Comparison of ENCODE assay signal across 16 cellular contexts in the genomic region with DNA sequence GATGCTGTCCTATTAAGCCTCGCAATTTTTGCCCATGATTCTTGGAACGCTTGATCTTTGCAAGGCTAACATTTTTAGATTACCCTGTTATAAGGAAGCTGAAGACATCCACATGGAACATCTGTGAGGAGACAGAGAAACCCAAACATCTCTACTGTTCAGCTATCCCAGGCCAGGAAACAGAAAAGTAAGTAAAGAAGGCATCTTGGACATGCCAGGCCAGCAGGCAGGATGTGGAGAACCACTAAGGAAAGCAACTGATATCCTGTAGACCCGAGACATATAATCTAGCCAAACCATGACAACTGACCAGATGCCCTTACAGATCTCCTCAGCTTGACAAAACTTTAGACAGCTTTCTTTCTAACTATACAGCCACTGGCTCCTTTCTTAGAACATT.
DNase-seq lines count a peak whose midpoint lies in the region; ATAC-seq and TF ChIP-seq lines count a peak whose summit lies in the region.
"Had no signal": no experiment of that assay in that cellular context is flagged by ENCODE, and none has a peak within 500 bp of the region (broad histone marks: within the 10 kb centered on the region; RNA-seq: fewer than 3 reads in every experiment).

No MANE protein-coding gene starts in this region.

- peaks cover 40% of the 10 kb centered on the region for H3K4me1 Mint-ChIP-seq in GM23338
- H3K4me1 Mint-ChIP-seq in WTC11, result peaks cover 56% of the 10 kb centered on the region
- H3K4me1 Mint-ChIP-seq in activated T-helper 2 cell treated with anti-CD3 and anti-CD28 coated beads, Interferon-gamma antibody, Interleukin-2, Interleukin-4, amounts not matched to agents 10 μg/mL and 5 μg/mL and 100 μg/mL, durations not matched to agents 14 hours and 24 hours and 36 hours (ENCODE audit: low read depth), result no peaks in the 10 kb centered on the region
- H3K4me1 Mint-ChIP-seq in activated CD4-positive, alpha-beta T cell treated with anti-CD3 and anti-CD28 coated beads for 36 hours, result no peaks in the 10 kb centered on the region
- H3K4me1 Mint-ChIP-seq: B cell had no signal

- H3K36me3 ChIP-seq in GM23338 (ENCODE audit: insufficient read depth) (no peaks in the 10 kb centered on the region), HUES6 (ENCODE audit: control insufficient read depth, insufficient read depth, low read length) (no peaks in the 10 kb centered on the region)
- H3K36me3 ChIP-seq: BLaER1 treated with 17β-estradiol and CSF1 and Interleukin-3, amounts not matched to agents 10 nM and 100 nM had no signal

- no peaks in the 10 kb centered on the region for H3K9me2 ChIP-seq in GM23338 (ENCODE audit: insufficient read depth)

- no peaks in the 10 kb centered on the region for H3K79me2 ChIP-seq in GM23338 (replicated peaks; ENCODE audit: insufficient read depth)

- CTCF ChIA-PET in WTC11 (lab: Charles Lee), result no interaction called here
- CTCF ChIA-PET in activated CD4-positive, alpha-beta T cell treated with anti-CD3 and anti-CD28 coated beads for 36 hours (lab: Charles Lee), result no interaction called here

- H3K9me3 ChIP-seq in HUES6 (ENCODE audit: control insufficient read depth, insufficient read depth, low read depth, low read length), result peaks cover 2% of the 10 kb centered on the region; the same call in 1 of the 2 replicates
- H3K9me3 ChIP-seq: BLaER1 treated with 17β-estradiol and CSF1 and Interleukin-3, amounts not matched to agents 10 nM and 100 nM had no signal

- no peaks in the 10 kb centered on the region for H3K27me3 Mint-ChIP-seq in GM23338 (ENCODE audit: insufficient read depth, low read depth, poor library complexity)
- no peaks in the 10 kb centered on the region for H3K27me3 Mint-ChIP-seq in WTC11 (ENCODE audit: low read depth)
- no peaks in the 10 kb centered on the region for H3K27me3 Mint-ChIP-seq in activated T-helper 2 cell treated with anti-CD3 and anti-CD28 coated beads, Interferon-gamma antibody, Interleukin-2, Interleukin-4, amounts not matched to agents 10 μg/mL and 5 μg/mL and 100 μg/mL, durations not matched to agents 14 hours and 24 hours and 36 hours (ENCODE audit: low read depth)
- H3K27me3 Mint-ChIP-seq in activated CD4-positive, alpha-beta T cell treated with anti-CD3 and anti-CD28 coated beads for 36 hours, result no peaks in the 10 kb centered on the region
- H3K27me3 Mint-ChIP-seq: B cell had no signal

- H3K27ac Mint-ChIP-seq in GM23338 (0 out of 2 replicates have a peak overlapping the region, but pooled peaks have one; percentile 39), WTC11 (peak overlapping the region; percentile 86)
- H3K27ac Mint-ChIP-seq in activated T-helper 2 cell treated with anti-CD3 and anti-CD28 coated beads, Interferon-gamma antibody, Interleukin-2, Interleukin-4, amounts not matched to agents 10 μg/mL and 5 μg/mL and 100 μg/mL, durations not matched to agents 14 hours and 24 hours and 36 hours, result no peak overlapping the region
- H3K27ac Mint-ChIP-seq in activated CD4-positive, alpha-beta T cell treated with anti-CD3 and anti-CD28 coated beads for 36 hours, result no peak overlapping the region
- H3K27ac Mint-ChIP-seq: B cell; CD8-positive, alpha-beta T cell had no signal

- no peak overlapping the region for H3K9ac ChIP-seq in HUES6 (ENCODE audit: low read length)
- H3K9ac ChIP-seq: BLaER1 treated with 17β-estradiol and CSF1 and Interleukin-3, amounts not matched to agents 10 nM and 100 nM had no signal

- H3K27ac ChIP-seq in GM23338 (ENCODE audit: low read depth), result peak overlapping the region; percentile 82
- peak overlapping the region; percentile 78 for H3K27ac ChIP-seq in HUES6 (ENCODE audit: low read depth, low read length)
- H3K27ac ChIP-seq: BLaER1 treated with 17β-estradiol and CSF1 and Interleukin-3, amounts not matched to agents 10 nM and 100 nM had no signal

- H3K27me3 ChIP-seq in GM23338 (ENCODE audit: insufficient read depth) (no peaks in the 10 kb centered on the region), HUES6 (ENCODE audit: control insufficient read depth, insufficient read depth, low read length) (no peaks in the 10 kb centered on the region)
- H3K27me3 ChIP-seq: BLaER1 treated with 17β-estradiol and CSF1 and Interleukin-3, amounts not matched to agents 10 nM and 100 nM had no signal

- intact Hi-C loops in activated T-helper 2 cell treated with anti-CD3 and anti-CD28 coated beads, Interferon-gamma antibody, Interleukin-2, Interleukin-4, amounts not matched to agents 10 μg/mL and 5 μg/mL and 100 μg/mL, durations not matched to agents 14 hours and 24 hours and 36 hours (cut with micrococcal nuclease), result no loop called here
- intact Hi-C loops in activated CD4-positive, alpha-beta T cell treated with anti-CD3 and anti-CD28 coated beads for 36 hours (cut with DNase I, micrococcal nuclease), result no loop called here

- no peak for TF ChIP-seq CTCF in GM23338 (conservative IDR thresholded peaks at IDR 0.05; ENCODE audit: low read depth in 2 of 2)
- TF ChIP-seq CTCF in WTC11 (IDR thresholded peaks at IDR 0.05), result no peak

- H3K4me3 ChIP-seq in GM23338, result no peak overlapping the region
- 0 out of 2 replicates have a peak overlapping the region, but pooled peaks have one; percentile 10 for H3K4me3 ChIP-seq in HUES6 (ENCODE audit: low read depth, low read length)
- H3K4me3 ChIP-seq: BLaER1 treated with 17β-estradiol and CSF1 and Interleukin-3, amounts not matched to agents 10 nM and 100 nM had no signal

- no peak overlapping the region for H2AFZ ChIP-seq in GM23338

- H3F3A ChIP-seq in GM23338 (replicated peaks; ENCODE audit: low read depth), result no peaks in the 10 kb centered on the region

- DNase-seq in GM23338 (ENCODE audit: low spot score) (no peak), WTC11 (ENCODE audit: low spot score) (no peak), myocyte (ENCODE audit: low read depth) (peak; percentile 4), SKM-1 treated with dmso at 0.1 percent for 144 hours (lab: John Stamatoyannopoulos, UW; ENCODE audit: unreplicated experiment) (no peak)
- DNase-seq in effector CD4-positive, alpha-beta T cell, result no peak
- no peak for DNase-seq in activated T-helper 2 cell treated with anti-CD3 and anti-CD28 coated beads, Interferon-gamma antibody, Interleukin-2, Interleukin-4, amounts not matched to agents 10 μg/mL and 5 μg/mL and 100 μg/mL, durations not matched to agents 14 hours and 24 hours and 36 hours (ENCODE audit: low spot score)
- no peak for DNase-seq in activated CD4-positive, alpha-beta T cell treated with anti-CD3 and anti-CD28 coated beads for 36 hours
- DNase-seq: CD8-positive, alpha-beta T cell; COR-L47; DMS 273 treated with DMSO at 0.1 percent for 48 hours; DMS53; DND-41; EL had no signal

- no peak; the same call in 2 of the 3 replicates for ATAC-seq in GM23338
- no peak; the same call in 1 of the 2 replicates for ATAC-seq in WTC11
- ATAC-seq in activated CD4-positive, alpha-beta T cell treated with anti-CD3 and anti-CD28 coated beads for 36 hours, result no peak
- ATAC-seq: CD8-positive, alpha-beta T cell had no signal

- H3K4me2 ChIP-seq in GM23338, result peak overlapping the region; percentile 39
- H3K4me2 ChIP-seq: BLaER1 treated with 17β-estradiol and CSF1 and Interleukin-3, amounts not matched to agents 10 nM and 100 nM had no signal

- H3K9me3 Mint-ChIP-seq in GM23338 (peaks cover 11% of the 10 kb centered on the region; the same call in 1 of the 3 replicates), WTC11 (peaks cover 6% of the 10 kb centered on the region)
- no peaks in the 10 kb centered on the region for H3K9me3 Mint-ChIP-seq in activated T-helper 2 cell treated with anti-CD3 and anti-CD28 coated beads, Interferon-gamma antibody, Interleukin-2, Interleukin-4, amounts not matched to agents 10 μg/mL and 5 μg/mL and 100 μg/mL, durations not matched to agents 14 hours and 24 hours and 36 hours
- H3K9me3 Mint-ChIP-seq in activated CD4-positive, alpha-beta T cell treated with anti-CD3 and anti-CD28 coated beads for 36 hours (ENCODE audit: low read depth), result no peaks in the 10 kb centered on the region
- H3K9me3 Mint-ChIP-seq: CD8-positive, alpha-beta T cell had no signal

- H3K4me1 ChIP-seq in GM23338 (ENCODE audit: insufficient read depth) (peaks cover 38% of the 10 kb centered on the region), HUES6 (ENCODE audit: control insufficient read depth, insufficient read depth, low read length) (peaks cover 32% of the 10 kb centered on the region)
- H3K4me1 ChIP-seq: BLaER1 treated with 17β-estradiol and CSF1 and Interleukin-3, amounts not matched to agents 10 nM and 100 nM had no signal

- POLR2A ChIA-PET in WTC11 (lab: Charles Lee), result interaction anchor here (0.6 kb wide), 1 partner anchor 640 kb away, joined by 7 read pairs; no protein-coding TSS in a partner anchor
- POLR2A ChIA-PET in activated CD4-positive, alpha-beta T cell treated with anti-CD3 and anti-CD28 coated beads for 36 hours (lab: Charles Lee), result no interaction called here

- no peak overlapping the region; the same call in 2 of the 3 replicates for H3K4me3 Mint-ChIP-seq in GM23338
- no peak overlapping the region for H3K4me3 Mint-ChIP-seq in WTC11
- no peak overlapping the region for H3K4me3 Mint-ChIP-seq in activated T-helper 2 cell treated with anti-CD3 and anti-CD28 coated beads, Interferon-gamma antibody, Interleukin-2, Interleukin-4, amounts not matched to agents 10 μg/mL and 5 μg/mL and 100 μg/mL, durations not matched to agents 14 hours and 24 hours and 36 hours (ENCODE audit: low read depth)
- H3K4me3 Mint-ChIP-seq in activated CD4-positive, alpha-beta T cell treated with anti-CD3 and anti-CD28 coated beads for 36 hours, result no peak overlapping the region
- H3K4me3 Mint-ChIP-seq: B cell; CD8-positive, alpha-beta T cell had no signal

- H3K36me3 Mint-ChIP-seq in GM23338 (ENCODE audit: low read depth) (peaks cover 18% of the 10 kb centered on the region), WTC11 (0 out of 2 replicates have a peak, but pooled peaks cover 5% of the 10 kb centered on the region)
- H3K36me3 Mint-ChIP-seq in activated T-helper 2 cell treated with anti-CD3 and anti-CD28 coated beads, Interferon-gamma antibody, Interleukin-2, Interleukin-4, amounts not matched to agents 10 μg/mL and 5 μg/mL and 100 μg/mL, durations not matched to agents 14 hours and 24 hours and 36 hours (ENCODE audit: low read depth), result no peaks in the 10 kb centered on the region
- H3K36me3 Mint-ChIP-seq in activated CD4-positive, alpha-beta T cell treated with anti-CD3 and anti-CD28 coated beads for 36 hours (ENCODE audit: low read depth), result no peaks in the 10 kb centered on the region
- H3K36me3 Mint-ChIP-seq: CD8-positive, alpha-beta T cell had no signal

- H4K20me1 ChIP-seq in GM23338 (replicated peaks; ENCODE audit: insufficient read depth), result no peaks in the 10 kb centered on the region
- H4K20me1 ChIP-seq: BLaER1 treated with 17β-estradiol and CSF1 and Interleukin-3, amounts not matched to agents 10 nM and 100 nM had no signal

TF ChIP-seq in WTC11, 78 proteins besides CTCF, POLR2A, EP300 and RAD21 (continues in another document):
- no peak for TF ChIP-seq TP53 (CRISPR knock-in tag; IDR thresholded peaks at IDR 0.05)

Comparison
In these comparisons a context has a peak if more than half of its experiments do, and no peak if none do; other contexts are left out.
1. H3K27ac Mint-ChIP-seq: peak in GM23338 (single experiment) and WTC11 (single experiment); none in activated T-helper 2 cell treated with anti-CD3 and anti-CD28 coated beads, Interferon-gamma antibody, Interleukin-2, Interleukin-4, amounts not matched to agents 10 μg/mL and 5 μg/mL and 100 μg/mL, durations not matched to agents 14 hours and 24 hours and 36 hours (single experiment) and activated CD4-positive, alpha-beta T cell treated with anti-CD3 and anti-CD28 coated beads for 36 hours (single experiment).